ENCODE assay signal across 10 cellular contexts in genomic region chr14:47442206-47442605, GRCh38.
DNase-seq lines count a peak whose midpoint lies in the region; ATAC-seq and TF ChIP-seq lines count a peak whose summit lies in the region.
"Had no signal": no experiment of that assay in that cellular context is flagged by ENCODE, and none has a peak within 500 bp of the region (broad histone marks: within the 10 kb centered on the region; RNA-seq: fewer than 3 reads in every experiment).

No MANE protein-coding gene starts in this region.

- H3K27ac Mint-ChIP-seq in T-helper 2 cell treated with Interferon-gamma antibody and Interleukin-4, amounts not matched to agents 5 μg/mL and 100 μg/mL, for 36 hours = no peak overlapping the region
- H3K27ac Mint-ChIP-seq: naive thymus-derived CD8-positive, alpha-beta T cell had no signal

- H3K4me3 ChIP-seq in fibroblast of pulmonary artery (replicated peaks; ENCODE audit: low read depth, low read length) = no peak overlapping the region
- no peak overlapping the region for H3K4me3 ChIP-seq in testis
- H3K4me3 ChIP-seq in osteoblast (ENCODE audit: insufficient read depth, low read length) = no peak overlapping the region

- no peaks in the 10 kb centered on the region for H3K4me1 ChIP-seq in testis
- no peaks in the 10 kb centered on the region for H3K4me1 ChIP-seq in osteoblast (ENCODE audit: insufficient read depth, low read length)

- H3K4me2 ChIP-seq in osteoblast (ENCODE audit: insufficient read depth, low read length) = no peak overlapping the region

- no peaks in the 10 kb centered on the region for H3K27me3 Mint-ChIP-seq in T-helper 2 cell treated with Interferon-gamma antibody and Interleukin-4, amounts not matched to agents 5 μg/mL and 100 μg/mL, for 36 hours (ENCODE audit: low read depth)

- no peaks in the 10 kb centered on the region for H3K36me3 Mint-ChIP-seq in T-helper 2 cell treated with Interferon-gamma antibody and Interleukin-4, amounts not matched to agents 5 μg/mL and 100 μg/mL, for 36 hours (ENCODE audit: low read depth)
- H3K36me3 Mint-ChIP-seq: naive thymus-derived CD8-positive, alpha-beta T cell had no signal

- no peak for TF ChIP-seq CTCF in fibroblast of pulmonary artery (IDR thresholded peaks at IDR 0.05; ENCODE audit: low read length, missing control alignments)
- TF ChIP-seq CTCF in testis (IDR thresholded peaks at IDR 0.05) = no peak
- no peak for TF ChIP-seq CTCF in osteoblast (IDR thresholded peaks at IDR 0.05; ENCODE audit: extremely low read depth, low read depth, low read length)

- H3K9me3 ChIP-seq in testis (no peaks in the 10 kb centered on the region), osteoblast (ENCODE audit: low read depth, low read length) (peaks cover 6% of the 10 kb centered on the region)

- H3K27me3 ChIP-seq in testis (no peaks in the 10 kb centered on the region), osteoblast (ENCODE audit: insufficient read depth, low read length) (no peaks in the 10 kb centered on the region)

- TF ChIP-seq POLR2A in testis (IDR thresholded peaks at IDR 0.05) = no peak

- no peaks in the 10 kb centered on the region for H3K36me3 ChIP-seq in testis (ENCODE audit: low read depth, missing control alignments)
- H3K36me3 ChIP-seq in osteoblast (ENCODE audit: insufficient read depth, low read length) = no peaks in the 10 kb centered on the region

- no peak overlapping the region for H3K4me3 Mint-ChIP-seq in T-helper 2 cell treated with Interferon-gamma antibody and Interleukin-4, amounts not matched to agents 5 μg/mL and 100 μg/mL, for 36 hours
- H3K4me3 Mint-ChIP-seq: naive thymus-derived CD8-positive, alpha-beta T cell had no signal

- H3K27ac ChIP-seq in testis (no peak overlapping the region), osteoblast (ENCODE audit: low read depth, low read length) (no peak overlapping the region)

- no peaks in the 10 kb centered on the region for H3K79me2 ChIP-seq in osteoblast (ENCODE audit: insufficient read depth, low read length)

- no peak overlapping the region for H2AFZ ChIP-seq in osteoblast (ENCODE audit: low read length)

- ATAC-seq in GM19328 (IDR thresholded peaks at IDR 0.05; ENCODE audit: unreplicated experiment) = no peak
- ATAC-seq: naive thymus-derived CD8-positive, alpha-beta T cell had no signal

- no peaks in the 10 kb centered on the region for H4K20me1 ChIP-seq in osteoblast (ENCODE audit: insufficient read depth, low read length)

- H3K9me3 Mint-ChIP-seq in T-helper 2 cell treated with Interferon-gamma antibody and Interleukin-4, amounts not matched to agents 5 μg/mL and 100 μg/mL, for 36 hours = peaks cover 20% of the 10 kb centered on the region

- intact Hi-C loops in testis (cut with DNase I; ENCODE audit: low total_unique reads) = no loop called here

- H3K4me1 Mint-ChIP-seq in T-helper 2 cell treated with Interferon-gamma antibody and Interleukin-4, amounts not matched to agents 5 μg/mL and 100 μg/mL, for 36 hours (ENCODE audit: low read depth) = no peaks in the 10 kb centered on the region
- H3K4me1 Mint-ChIP-seq: naive thymus-derived CD8-positive, alpha-beta T cell had no signal

- DNase-seq in NCI-H2171 treated with DMSO at 0.1 percent for 48 hours (lab: John Stamatoyannopoulos, UW) (peak; percentile 3), NCI-H2171 (lab: John Stamatoyannopoulos, UW) (no peak), SHP77 treated with DMSO at 0.1 percent for 48 hours (lab: John Stamatoyannopoulos, UW) (peak; percentile 15), fibroblast of pulmonary artery (ENCODE audit: low read depth) (peak; percentile 8), testis (peak; percentile 42), osteoblast (ENCODE audit: insufficient read length, low spot score, missing footprints) (no peak)
- DNase-seq in T-helper 2 cell treated with Interferon-gamma antibody and Interleukin-4, amounts not matched to agents 5 μg/mL and 100 μg/mL, for 36 hours (ENCODE audit: low spot score) = no peak
- DNase-seq: KG1; naive thymus-derived CD8-positive, alpha-beta T cell had no signal

Comparison
In these comparisons a context has a peak if more than half of its experiments do, and no peak if none do; other contexts are left out.
1. DNase-seq: peak in NCI-H2171 treated with DMSO at 0.1 percent for 48 hours (single experiment), SHP77 treated with DMSO at 0.1 percent for 48 hours (single experiment), fibroblast of pulmonary artery (single experiment) and testis (single experiment); none in NCI-H2171 (single experiment), osteoblast (single experiment) and T-helper 2 cell treated with Interferon-gamma antibody and Interleukin-4, amounts not matched to agents 5 μg/mL and 100 μg/mL, for 36 hours (single experiment).